Comparison of ENCODE assay signal across 8 cellular contexts in the genomic region with DNA sequence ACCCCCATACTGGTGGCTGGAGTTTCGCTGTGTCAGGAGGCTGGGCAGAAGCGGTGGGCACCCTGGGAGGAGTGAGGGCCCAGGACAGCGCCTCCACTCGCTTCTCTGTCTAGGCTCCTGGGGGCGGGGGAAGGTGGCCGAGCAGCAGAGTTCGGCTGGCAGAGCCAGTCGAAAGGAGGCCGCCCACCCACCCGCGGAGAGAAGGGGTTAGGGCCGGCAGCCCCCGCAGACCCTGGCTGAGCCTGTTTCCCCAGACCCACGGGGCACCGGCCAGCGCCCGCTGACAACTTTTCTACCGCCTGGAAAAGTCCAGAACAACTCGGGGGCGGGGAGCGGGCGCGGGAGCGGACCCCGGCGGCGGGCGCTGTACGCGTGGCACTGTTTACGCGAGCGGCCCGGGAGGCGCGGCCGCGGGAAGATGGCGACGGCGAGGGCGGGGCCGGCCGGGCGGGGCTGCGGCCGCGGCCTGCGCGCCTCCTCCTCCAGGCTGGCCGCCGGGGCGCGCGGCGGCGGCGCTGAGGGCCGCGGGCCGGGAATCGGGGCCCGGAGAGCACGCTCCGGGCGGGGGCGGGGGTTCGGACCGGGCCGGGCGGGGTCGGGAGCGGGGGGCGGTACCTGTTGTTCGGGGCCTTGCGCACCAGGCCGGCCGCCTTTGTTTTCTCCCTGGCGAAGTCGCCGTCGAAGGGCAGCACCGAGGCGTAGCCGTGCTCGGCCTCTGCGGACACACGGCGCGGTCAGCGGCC. TPM values are rescaled to one million over a fixed set of nuclear protein-coding genes. Genes with fewer than 3 reads are reported as not detected.
DNase-seq lines count a peak whose midpoint lies in the region; ATAC-seq and TF ChIP-seq lines count a peak whose summit lies in the region.

No MANE protein-coding gene starts in this region.

- H4K20me1 ChIP-seq in BLaER1 treated with 17β-estradiol and CSF1 and Interleukin-3, amounts not matched to agents 10 nM and 100 nM, result peaks cover 37 to 51% (median 50%) of the 10 kb centered on the region in 11 experiments

- peak overlapping the region; percentile 88 to 98 (median 91) for H3K27ac ChIP-seq in BLaER1 treated with 17β-estradiol and CSF1 and Interleukin-3, amounts not matched to agents 10 nM and 100 nM
- peak overlapping the region; percentile 91 for H3K27ac ChIP-seq in upper lobe of right lung

- H3K4me3 ChIP-seq in BLaER1 treated with 17β-estradiol and CSF1 and Interleukin-3, amounts not matched to agents 10 nM and 100 nM, result peak overlapping the region; percentile 76 to 99 (median 94)
- H3K4me3 ChIP-seq in foreskin fibroblast (ENCODE audit: low read depth in 1 of 2, low read length in 2 of 2) (peak overlapping the region; percentile 79 to 96), upper lobe of right lung (peak overlapping the region; percentile 92)

- no peaks in the 10 kb centered on the region for H3K4me1 Mint-ChIP-seq in activated T-helper 2 cell treated with anti-CD3 and anti-CD28 coated beads, Interferon-gamma antibody, Interleukin-2, Interleukin-4, amounts not matched to agents 10 μg/mL and 5 μg/mL and 100 μg/mL, durations not matched to agents 14 hours and 24 hours and 36 hours (ENCODE audit: low read depth)
- peaks cover 5% of the 10 kb centered on the region for H3K4me1 Mint-ChIP-seq in neural crest cell

- no peaks in the 10 kb centered on the region for H3K9me3 Mint-ChIP-seq in activated T-helper 2 cell treated with anti-CD3 and anti-CD28 coated beads, Interferon-gamma antibody, Interleukin-2, Interleukin-4, amounts not matched to agents 10 μg/mL and 5 μg/mL and 100 μg/mL, durations not matched to agents 14 hours and 24 hours and 36 hours
- no peaks in the 10 kb centered on the region for H3K9me3 Mint-ChIP-seq in neural crest cell

- no peaks in the 10 kb centered on the region for H3K36me3 Mint-ChIP-seq in activated T-helper 2 cell treated with anti-CD3 and anti-CD28 coated beads, Interferon-gamma antibody, Interleukin-2, Interleukin-4, amounts not matched to agents 10 μg/mL and 5 μg/mL and 100 μg/mL, durations not matched to agents 14 hours and 24 hours and 36 hours (ENCODE audit: low read depth)
- no peaks in the 10 kb centered on the region for H3K36me3 Mint-ChIP-seq in neural crest cell (ENCODE audit: low read depth)

- peak overlapping the region; percentile 4 for H3K27ac Mint-ChIP-seq in activated T-helper 2 cell treated with anti-CD3 and anti-CD28 coated beads, Interferon-gamma antibody, Interleukin-2, Interleukin-4, amounts not matched to agents 10 μg/mL and 5 μg/mL and 100 μg/mL, durations not matched to agents 14 hours and 24 hours and 36 hours
- H3K27ac Mint-ChIP-seq in neural crest cell (ENCODE audit: unreplicated experiment), result no peak overlapping the region

- H3K4me2 ChIP-seq in BLaER1 treated with 17β-estradiol and CSF1 and Interleukin-3, amounts not matched to agents 10 nM and 100 nM, result peak overlapping the region; percentile 92 to 99 (median 98)

- intact Hi-C loops in activated T-helper 2 cell treated with anti-CD3 and anti-CD28 coated beads, Interferon-gamma antibody, Interleukin-2, Interleukin-4, amounts not matched to agents 10 μg/mL and 5 μg/mL and 100 μg/mL, durations not matched to agents 14 hours and 24 hours and 36 hours (cut with micrococcal nuclease), result loop anchor here (5.0 kb wide), 2 partner anchors 676 to 1031 kb away; a partner anchor contains a TSS
- intact Hi-C loops in upper lobe of right lung (cut with DNase I), result no loop called here

- DNase-seq in GM20000 (ENCODE audit: low spot score), result peak; percentile 86
- DNase-seq in MV-4-11 (lab: John Stamatoyannopoulos, UW), result peak; percentile 21
- DNase-seq in activated T-helper 2 cell treated with anti-CD3 and anti-CD28 coated beads, Interferon-gamma antibody, Interleukin-2, Interleukin-4, amounts not matched to agents 10 μg/mL and 5 μg/mL and 100 μg/mL, durations not matched to agents 14 hours and 24 hours and 36 hours (ENCODE audit: low spot score), result peak; percentile 60
- DNase-seq in foreskin fibroblast, result peak; percentile 50 to 81
- DNase-seq in neural crest cell (ENCODE audit: low read depth, low spot score), result peak; percentile 40
- DNase-seq in upper lobe of right lung, result peak; percentile 84
- no peak for DNase-seq in DMS153 (lab: John Stamatoyannopoulos, UW)

- peak; percentile 24 for ATAC-seq in upper lobe of right lung

- no peaks in the 10 kb centered on the region for H3K27me3 Mint-ChIP-seq in activated T-helper 2 cell treated with anti-CD3 and anti-CD28 coated beads, Interferon-gamma antibody, Interleukin-2, Interleukin-4, amounts not matched to agents 10 μg/mL and 5 μg/mL and 100 μg/mL, durations not matched to agents 14 hours and 24 hours and 36 hours (ENCODE audit: low read depth)
- no peaks in the 10 kb centered on the region for H3K27me3 Mint-ChIP-seq in neural crest cell (ENCODE audit: low read depth)

- H3K9ac ChIP-seq in BLaER1 treated with 17β-estradiol and CSF1 and Interleukin-3, amounts not matched to agents 10 nM and 100 nM, result peak overlapping the region; percentile 90 to 99 (median 97)

- peaks cover 55 to 71% (median 68%) of the 10 kb centered on the region in 10 experiments for H3K4me1 ChIP-seq in BLaER1 treated with 17β-estradiol and CSF1 and Interleukin-3, amounts not matched to agents 10 nM and 100 nM
- H3K4me1 ChIP-seq in upper lobe of right lung, result peaks cover 70% of the 10 kb centered on the region

- peak overlapping the region; percentile 69 for H3K4me3 Mint-ChIP-seq in activated T-helper 2 cell treated with anti-CD3 and anti-CD28 coated beads, Interferon-gamma antibody, Interleukin-2, Interleukin-4, amounts not matched to agents 10 μg/mL and 5 μg/mL and 100 μg/mL, durations not matched to agents 14 hours and 24 hours and 36 hours (ENCODE audit: low read depth)
- H3K4me3 Mint-ChIP-seq in neural crest cell, result peak overlapping the region; percentile 61

- TF ChIP-seq CTCF in GM20000 (IDR thresholded peaks at IDR 0.05; ENCODE audit: extremely low read depth, missing control alignments), result no peak
- no peak for TF ChIP-seq CTCF in foreskin fibroblast (IDR thresholded peaks at IDR 0.05; ENCODE audit: low read depth, low read length)
- no peak for TF ChIP-seq CTCF in neural crest cell (conservative IDR thresholded peaks at IDR 0.05)
- TF ChIP-seq CTCF in upper lobe of right lung (IDR thresholded peaks at IDR 0.05), result no peak

- peaks cover 0 to 40% (median 14%) of the 10 kb centered on the region in 11 experiments; a peak in 11 of 22 replicates for H3K36me3 ChIP-seq in BLaER1 treated with 17β-estradiol and CSF1 and Interleukin-3, amounts not matched to agents 10 nM and 100 nM
- peaks cover 11% of the 10 kb centered on the region for H3K36me3 ChIP-seq in upper lobe of right lung

- H3K27me3 ChIP-seq in BLaER1 treated with 17β-estradiol and CSF1 and Interleukin-3, amounts not matched to agents 10 nM and 100 nM, result no peaks in the 10 kb centered on the region
- H3K27me3 ChIP-seq in upper lobe of right lung, result no peaks in the 10 kb centered on the region

- no peaks in the 10 kb centered on the region for H3K9me3 ChIP-seq in BLaER1 treated with 17β-estradiol and CSF1 and Interleukin-3, amounts not matched to agents 10 nM and 100 nM (replicated peaks in 1 of 11)
- no peaks in the 10 kb centered on the region for H3K9me3 ChIP-seq in upper lobe of right lung

RNA-seq across cellular contexts. Expression of a gene that starts 0.6 kb away (rescaled TPM):
- total RNA-seq in activated T-helper 2 cell treated with anti-CD3 and anti-CD28 coated beads, Interferon-gamma antibody, Interleukin-2, Interleukin-4, amounts not matched to agents 10 μg/mL and 5 μg/mL and 100 μg/mL, durations not matched to agents 14 hours and 24 hours and 36 hours, result 7.9 and 8.9 TPM in 2 replicates
- total RNA-seq in neural crest cell (47.1 and 54.3 TPM in 2 replicates), upper lobe of right lung (72.7 TPM)

RNA-seq across cellular contexts. Expression of a gene that starts 19.4 kb away (rescaled TPM):
- 17.1 and 18.6 TPM in 2 replicates for total RNA-seq in activated T-helper 2 cell treated with anti-CD3 and anti-CD28 coated beads, Interferon-gamma antibody, Interleukin-2, Interleukin-4, amounts not matched to agents 10 μg/mL and 5 μg/mL and 100 μg/mL, durations not matched to agents 14 hours and 24 hours and 36 hours
- total RNA-seq in neural crest cell (26.1 and 26.9 TPM in 2 replicates), upper lobe of right lung (13.0 TPM)

RNA-seq across cellular contexts. Expression of a gene that starts 19.4 kb away (rescaled TPM):
- total RNA-seq in activated T-helper 2 cell treated with anti-CD3 and anti-CD28 coated beads, Interferon-gamma antibody, Interleukin-2, Interleukin-4, amounts not matched to agents 10 μg/mL and 5 μg/mL and 100 μg/mL, durations not matched to agents 14 hours and 24 hours and 36 hours, result 1.3 and 1.4 TPM in 2 replicates
- total RNA-seq in neural crest cell (4.0 and 5.6 TPM in 2 replicates), upper lobe of right lung (2.7 TPM)
